ENCODE assay signal across 34 cellular contexts in genomic region chr18:33184178-33184577, GRCh38.
A peak's percentile ranks its signal among the peaks of the same experiment; 100 is the strongest.
DNase-seq lines count a peak whose midpoint lies in the region; ATAC-seq, FAIRE-seq and TF ChIP-seq lines count a peak whose summit lies in the region.
"Had no signal": no experiment of that assay in that cellular context is flagged by ENCODE, and none has a peak within 500 bp of the region (broad histone marks: within the 10 kb centered on the region; RNA-seq: fewer than 3 reads in every experiment).

No MANE protein-coding gene starts in this region.

- H3K36me3 ChIP-seq in MM.1S (replicated peaks; ENCODE audit: insufficient read depth, low read length): no peaks in the 10 kb centered on the region
- H3K36me3 ChIP-seq: esophagus muscularis mucosa, upper lobe of right lung had no signal

- no peak for TF ChIP-seq POLR2A in GM12892 (IDR thresholded peaks at IDR 0.05; ENCODE audit: low read depth, low read length)

- H3K27ac Mint-ChIP-seq in Calu3 (ENCODE audit: unreplicated experiment): peak overlapping the region; percentile 60
- H3K27ac Mint-ChIP-seq: activated naive CD8-positive, alpha-beta T cell treated with anti-CD3 and anti-CD28 coated beads, Interleukin-2, amount 10 ng/mL, durations not matched to agents 7 days and 5 days; activated T-cell treated with anti-CD3 and anti-CD28 coated beads, Interleukin-2, amount 50 U/mL, for 24 hours; CD8-positive, alpha-beta memory T cell; nephron progenitor cell had no signal

- peaks cover 3% of the 10 kb centered on the region for H3K9me3 Mint-ChIP-seq in Calu3 (ENCODE audit: low read depth, unreplicated experiment)
- H3K9me3 Mint-ChIP-seq: activated naive CD8-positive, alpha-beta T cell treated with anti-CD3 and anti-CD28 coated beads, Interleukin-2, amount 10 ng/mL, durations not matched to agents 7 days and 5 days had no signal

- BruUV-seq in Calu3 (replicated peaks; lab: Mats Ljungman, UMichigan): no TSS peak

- H3K36me3 Mint-ChIP-seq in Calu3 (ENCODE audit: insufficient read depth, unreplicated experiment): no peaks in the 10 kb centered on the region
- H3K36me3 Mint-ChIP-seq: activated naive CD8-positive, alpha-beta T cell treated with anti-CD3 and anti-CD28 coated beads, Interleukin-2, amount 10 ng/mL, durations not matched to agents 7 days and 5 days; CD8-positive, alpha-beta memory T cell had no signal

- H2AFZ ChIP-seq in MM.1S (ENCODE audit: low read length): no peak overlapping the region
- H2AFZ ChIP-seq: hepatocyte had no signal

- TF ChIP-seq CTCF in Calu3 (IDR thresholded peaks at IDR 0.05; ENCODE audit: unreplicated experiment): no peak
- TF ChIP-seq CTCF in MM.1S (IDR thresholded peaks at IDR 0.05; ENCODE audit: low read length): no peak

- DNase-seq in Calu3: no peak
- peak; percentile 56 for DNase-seq in OCI-M1 (lab: John Stamatoyannopoulos, UW)
- DNase-seq in dermis blood vessel endothelial cell: peak; percentile 86
- peak; percentile 49 for DNase-seq in mucosa of gallbladder (ENCODE audit: low spot score)
- no peak for DNase-seq in MM.1S
- DNase-seq in GM12892 (ENCODE audit: insufficient read length): no peak
- DNase-seq: activated CD4-positive, CD25-positive, alpha-beta regulatory T cell; activated gamma-delta T cell treated with Interleukin-2 at 50 U/mL for 16 hours; activated naive CD8-positive, alpha-beta T cell treated with anti-CD3 and anti-CD28 coated beads, Interleukin-2, amount 10 ng/mL, durations not matched to agents 7 days and 5 days; activated T-cell treated with anti-CD3 and anti-CD28 coated beads, Interleukin-2, amount 50 U/mL, for 24 hours; aorta; caudate nucleus; CD8-positive, alpha-beta memory T cell; cortex of kidney; left colon; mammary epithelial cell; NCI-H1048; NCI-H1694; NCI-H446 treated with DMSO at 0.1 percent for 48 hours; NCI-H774; nephron progenitor cell; stimulated activated CD4-positive, alpha-beta T cell treated with anti-CD3 and anti-CD28 coated beads, Interleukin-1b, Interleukin-23, amount 100 ng/mL, for 48 hours; stimulated activated naive CD4-positive, alpha-beta T cell treated with Interleukin-2 at 50 U/mL for 16 hours; upper lobe of right lung had no signal

- FAIRE-seq in GM12892 (lab: Jason Lieb, UNC): no peak
- FAIRE-seq: A549, frontal cortex, GM12878, H54 had no signal

- intact Hi-C loops in Calu3 (cut with micrococcal nuclease; ENCODE audit: unreplicated experiment): loop anchor here (5.0 kb wide), 1 partner anchor 67 kb away; no protein-coding TSS in a partner anchor

- no peaks in the 10 kb centered on the region for H3F3A ChIP-seq in MM.1S (ENCODE audit: insufficient read depth, low read length)

- H3K27ac ChIP-seq in MM.1S (ENCODE audit: low read length): no peak overlapping the region
- H3K27ac ChIP-seq: A549, esophagus muscularis mucosa, hepatocyte, KMS-11, upper lobe of right lung had no signal

- H3K4me3 ChIP-seq in MM.1S (ENCODE audit: low read length): no peak overlapping the region
- H3K4me3 ChIP-seq: A549, esophagus muscularis mucosa, GM12878, hepatocyte, smooth muscle cell, upper lobe of right lung had no signal

- H3K4me1 Mint-ChIP-seq in Calu3 (ENCODE audit: low read depth, unreplicated experiment): peaks cover 36% of the 10 kb centered on the region
- H3K4me1 Mint-ChIP-seq: activated naive CD8-positive, alpha-beta T cell treated with anti-CD3 and anti-CD28 coated beads, Interleukin-2, amount 10 ng/mL, durations not matched to agents 7 days and 5 days; CD8-positive, alpha-beta memory T cell had no signal

- H3K4me1 ChIP-seq in MM.1S (ENCODE audit: low read length): no peaks in the 10 kb centered on the region
- H3K4me1 ChIP-seq: A549, esophagus muscularis mucosa, upper lobe of right lung had no signal

- ATAC-seq in GM21825 (IDR thresholded peaks at IDR 0.05; ENCODE audit: unreplicated experiment) (no peak), HG02973 (IDR thresholded peaks at IDR 0.05; ENCODE audit: unreplicated experiment) (no peak)
- ATAC-seq: A549, GM12878, left colon, upper lobe of right lung had no signal

- CTCF ChIA-PET in Calu3 (lab: Charles Lee): interaction anchor here (0.9 to 1.6 kb wide), 2 partner anchors 28 to 448 kb away, joined by 3 to 4 read pairs; no protein-coding TSS in a partner anchor

- no peaks in the 10 kb centered on the region for H3K27me3 ChIP-seq in MM.1S (replicated peaks; ENCODE audit: insufficient read depth, low read length)
- H3K27me3 ChIP-seq: esophagus muscularis mucosa, hepatocyte, upper lobe of right lung had no signal

- H3K9me2 ChIP-seq in MM.1S (replicated peaks; ENCODE audit: insufficient read depth, low read length): no peaks in the 10 kb centered on the region

- no peak overlapping the region for H3K4me3 Mint-ChIP-seq in Calu3 (ENCODE audit: low read depth, unreplicated experiment)
- H3K4me3 Mint-ChIP-seq: activated naive CD8-positive, alpha-beta T cell treated with anti-CD3 and anti-CD28 coated beads, Interleukin-2, amount 10 ng/mL, durations not matched to agents 7 days and 5 days; activated T-cell treated with anti-CD3 and anti-CD28 coated beads, Interleukin-2, amount 50 U/mL, for 24 hours; CD8-positive, alpha-beta memory T cell; nephron progenitor cell had no signal

- H3K4me2 ChIP-seq in MM.1S (ENCODE audit: low read depth, low read length): no peak overlapping the region
- H3K4me2 ChIP-seq: A549, hepatocyte, KMS-11, smooth muscle cell had no signal

- H3K9me3 ChIP-seq in MM.1S (replicated peaks; ENCODE audit: insufficient read depth, low read length): no peaks in the 10 kb centered on the region
- H3K9me3 ChIP-seq: A549, esophagus muscularis mucosa, upper lobe of right lung had no signal

- no peak overlapping the region for H3K9ac ChIP-seq in MM.1S (ENCODE audit: low read length)
- H3K9ac ChIP-seq: KMS-11 had no signal

- no peaks in the 10 kb centered on the region for H4K20me1 ChIP-seq in MM.1S (ENCODE audit: insufficient read depth, low read length)

- no peaks in the 10 kb centered on the region for H3K79me2 ChIP-seq in MM.1S (ENCODE audit: low read length)
- H3K79me2 ChIP-seq: hepatocyte had no signal

- H3K27me3 Mint-ChIP-seq in Calu3 (ENCODE audit: unreplicated experiment): no peaks in the 10 kb centered on the region
- H3K27me3 Mint-ChIP-seq: activated naive CD8-positive, alpha-beta T cell treated with anti-CD3 and anti-CD28 coated beads, Interleukin-2, amount 10 ng/mL, durations not matched to agents 7 days and 5 days; activated T-cell treated with anti-CD3 and anti-CD28 coated beads, Interleukin-2, amount 50 U/mL, for 24 hours; CD8-positive, alpha-beta memory T cell had no signal

Comparison
In these comparisons a context has a peak if more than half of its experiments do, and no peak if none do; other contexts are left out.
1. DNase-seq: peak in OCI-M1 (single experiment), dermis blood vessel endothelial cell (single experiment) and mucosa of gallbladder (single experiment); none in Calu3 (single experiment), MM.1S (single experiment) and GM12892 (single experiment).